Comparison of ENCODE assay signal across 9 cellular contexts in the genomic region with DNA sequence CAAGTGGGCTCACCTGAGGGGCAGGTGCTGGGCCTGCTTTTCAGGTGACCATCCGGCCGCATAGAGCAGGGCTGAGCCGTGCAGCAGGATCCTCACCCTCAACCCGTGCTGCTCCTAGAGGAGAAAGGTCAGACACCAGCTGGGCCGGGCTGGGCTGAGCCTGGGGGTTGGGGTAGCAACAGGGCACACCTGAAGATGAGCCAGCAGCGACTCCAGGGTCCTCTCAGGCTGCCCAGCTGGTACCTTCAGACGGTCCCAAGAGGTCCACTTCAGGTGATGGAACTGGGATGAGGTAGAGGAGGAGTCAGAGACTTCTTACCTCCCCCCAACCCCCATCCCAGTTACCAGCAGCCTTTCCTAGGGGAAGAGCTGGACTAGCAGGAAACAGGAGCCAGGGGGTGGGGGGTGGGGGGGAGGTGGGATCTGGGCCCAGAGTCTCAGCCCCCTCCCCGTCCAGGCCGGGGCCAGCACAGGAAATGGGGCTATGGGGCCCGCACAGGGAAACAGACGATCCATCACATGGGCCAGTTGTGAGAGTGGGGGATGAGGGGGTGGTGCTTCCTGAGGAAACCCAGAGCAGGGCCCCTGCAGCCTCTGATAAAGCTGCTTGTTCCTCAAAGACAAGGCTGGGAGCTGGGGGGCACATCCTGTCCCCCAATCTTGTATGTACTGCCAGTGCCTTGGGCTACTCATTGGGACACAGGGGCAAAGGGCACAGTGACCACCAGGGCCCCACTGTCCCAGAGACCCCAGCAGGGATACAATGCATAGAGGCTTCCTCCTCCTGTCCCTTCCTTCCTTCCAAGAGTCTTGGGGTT. TPM values are rescaled to one million over a fixed set of nuclear protein-coding genes. Genes with fewer than 3 reads are reported as not detected.
DNase-seq lines count a peak whose midpoint lies in the region; ATAC-seq and TF ChIP-seq lines count a peak whose summit lies in the region.
"Had no signal": no experiment of that assay in that cellular context is flagged by ENCODE, and none has a peak within 500 bp of the region (broad histone marks: within the 10 kb centered on the region; RNA-seq: fewer than 3 reads in every experiment).

No MANE protein-coding gene starts in this region.

- peak overlapping the region; percentile 96 for H3K4me3 ChIP-seq in lower lobe of right lung

- H3K9me3 Mint-ChIP-seq in type B pancreatic cell = no peaks in the 10 kb centered on the region

- peak overlapping the region; percentile 88 for H3K4me3 Mint-ChIP-seq in type B pancreatic cell

- peaks cover 58% of the 10 kb centered on the region for H3K4me1 ChIP-seq in lower lobe of right lung

- TF ChIP-seq CTCF in lower lobe of right lung (IDR thresholded peaks at IDR 0.05) (no peak), type B pancreatic cell (conservative IDR thresholded peaks at IDR 0.05) (no peak)

- no peak for ATAC-seq in lower lobe of right lung
- ATAC-seq in GM19397 (IDR thresholded peaks at IDR 0.05; ENCODE audit: unreplicated experiment) = no peak

- H3K27ac ChIP-seq in angular gyrus (ENCODE audit: low read depth, low read length) (peak overlapping the region; percentile 75), lower lobe of right lung (peak overlapping the region; percentile 92)

- peak; percentile 32 for DNase-seq in activated gamma-delta T cell treated with Interleukin-2 at 50 U/mL for 16 hours
- DNase-seq in activated gamma-delta T cell (lab: John Stamatoyannopoulos, UW) = no peak
- peak; percentile 56 for DNase-seq in lower lobe of right lung
- DNase-seq in type B pancreatic cell (ENCODE audit: extremely low spot score, unreplicated experiment) = no peak
- DNase-seq in occipital lobe (lab: John Stamatoyannopoulos, UW) = no peak
- DNase-seq in NCI-H526 treated with DMSO at 0.1 percent for 48 hours (lab: John Stamatoyannopoulos, UW) = no peak

- no peaks in the 10 kb centered on the region for H3K9me3 ChIP-seq in lower lobe of right lung

- peak overlapping the region; percentile 43 for H3K27ac Mint-ChIP-seq in type B pancreatic cell

- H3K4me1 Mint-ChIP-seq in type B pancreatic cell (ENCODE audit: unreplicated experiment) = peaks cover 20% of the 10 kb centered on the region

- no peaks in the 10 kb centered on the region for H3K27me3 ChIP-seq in lower lobe of right lung (ENCODE audit: low read depth)

- intact Hi-C loops in lower lobe of right lung (cut with DNase I) = no loop called here

- peaks cover 26% of the 10 kb centered on the region for H3K36me3 ChIP-seq in lower lobe of right lung

- H3K36me3 Mint-ChIP-seq in type B pancreatic cell = no peaks in the 10 kb centered on the region

- H3K27me3 Mint-ChIP-seq in type B pancreatic cell = peaks cover 31% of the 10 kb centered on the region

RNA-seq across cellular contexts. Expression of gene INKA1, which starts 3.0 kb away (rescaled TPM):
- total RNA-seq in lower lobe of right lung = 5.3 TPM
- 0.45 and 6.7 TPM in 2 replicates for total RNA-seq in type B pancreatic cell (ENCODE audit: low replicate concordance)
- 12.3 TPM for total RNA-seq in occipital lobe

RNA-seq across cellular contexts. Expression of gene CDHR4, which starts 6.4 kb away (rescaled TPM):
- total RNA-seq in lower lobe of right lung = 9.6 TPM
- total RNA-seq in type B pancreatic cell (ENCODE audit: low replicate concordance) = 0.29 TPM in 1 of 2 replicates, not detected in the other
- not detected for total RNA-seq in occipital lobe
- total RNA-seq: RPMI7951 had no signal

RNA-seq across cellular contexts. Expression of gene UBA7, which starts 7.7 kb away (rescaled TPM):
- total RNA-seq in lower lobe of right lung = 128 TPM
- total RNA-seq in type B pancreatic cell (ENCODE audit: low replicate concordance) = 4.6 and 8.2 TPM in 2 replicates
- 3.4 TPM for total RNA-seq in occipital lobe

RNA-seq across cellular contexts. Expression of gene IP6K1, which starts 19.8 kb away (rescaled TPM):
- total RNA-seq in lower lobe of right lung (37.5 TPM), type B pancreatic cell (ENCODE audit: low replicate concordance) (40.3 and 42.5 TPM in 2 replicates), occipital lobe (70.3 TPM)

RNA-seq across cellular contexts. Expression of gene TRAIP, which starts 50.3 kb away (rescaled TPM):
- total RNA-seq in lower lobe of right lung (3.0 TPM), type B pancreatic cell (ENCODE audit: low replicate concordance) (7.5 and 23.0 TPM in 2 replicates), occipital lobe (2.2 TPM)

Comparison
In these comparisons a context has a peak if more than half of its experiments do, and no peak if none do; other contexts are left out.
1. DNase-seq: peak in activated gamma-delta T cell treated with Interleukin-2 at 50 U/mL for 16 hours (single experiment) and lower lobe of right lung (single experiment); none in activated gamma-delta T cell (single experiment), type B pancreatic cell (single experiment), occipital lobe (single experiment) and NCI-H526 treated with DMSO at 0.1 percent for 48 hours (single experiment).
2. RNA of gene UBA7, which starts 7.7 kb away (total RNA-seq): 128 TPM in lower lobe of right lung (single experiment); 4.6 to 8.2 TPM in type B pancreatic cell and 3.4 TPM in occipital lobe (single experiment); every median in the first group is over 10 times any median in the second.